Comparison of ENCODE assay signal across 17 cellular contexts in the genomic region with DNA sequence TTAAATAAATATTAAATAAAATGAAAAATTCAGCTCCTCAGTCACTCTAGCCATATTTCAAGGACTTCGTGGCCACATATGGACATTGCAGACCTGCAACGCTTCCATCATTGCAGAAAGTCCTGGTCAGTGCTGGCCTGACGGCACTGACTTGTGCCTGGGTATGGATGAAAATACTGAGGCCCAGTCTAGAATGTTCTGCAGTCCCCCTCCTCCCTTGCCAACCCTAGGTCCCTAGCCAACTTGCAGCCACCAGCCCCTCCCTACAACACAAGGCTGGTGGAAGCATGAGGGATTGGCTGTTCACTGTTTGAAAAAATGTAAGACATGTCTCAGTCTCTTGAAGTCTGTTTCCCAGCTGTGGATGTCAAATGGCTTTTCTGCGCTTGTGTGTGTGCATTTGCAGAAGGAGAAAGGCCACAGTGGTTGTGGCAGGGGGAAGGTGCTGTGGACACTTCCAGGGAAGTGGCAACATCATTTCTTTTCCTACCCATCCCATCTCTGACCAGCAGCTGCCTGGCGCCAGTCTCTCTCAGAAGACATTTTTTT. TPM values are rescaled to one million over a fixed set of nuclear protein-coding genes. Genes with fewer than 3 reads are reported as not detected.
DNase-seq lines count a peak whose midpoint lies in the region; ATAC-seq and TF ChIP-seq lines count a peak whose summit lies in the region.
"Had no signal": no experiment of that assay in that cellular context is flagged by ENCODE, and none has a peak within 500 bp of the region (broad histone marks: within the 10 kb centered on the region; RNA-seq: fewer than 3 reads in every experiment).

No MANE protein-coding gene starts in this region.

- H3K27ac ChIP-seq in AG04450 (ENCODE audit: low read depth, low read length) (peak overlapping the region; percentile 47), coronary artery (peak overlapping the region; percentile 59 to 60), stomach smooth muscle (ENCODE audit: low read length) (peak overlapping the region; percentile 60)

- H3K9ac ChIP-seq in stomach smooth muscle (ENCODE audit: low read length in 2 of 2) = no peak overlapping the region

- POLR2A ChIA-PET in AG04450 (lab: Yijun Ruan, JAX) = interaction anchor here (1.0 to 3.4 kb wide), 2 partner anchors 9 to 362 kb away, joined by 5 to 25 read pairs; a partner anchor contains a TSS

- CTCF ChIA-PET in AG04450 (lab: Charles Lee) = interaction anchor here (0.6 to 1.9 kb wide), 4 partner anchors 13 to 983 kb away, joined by 3 to 6 read pairs (median 4); no protein-coding TSS in a partner anchor

- ATAC-seq in HG02870 (IDR thresholded peaks at IDR 0.05; ENCODE audit: unreplicated experiment) = no peak
- ATAC-seq: HepG2, Panc1 had no signal

- H3K36me3 ChIP-seq in stomach smooth muscle (ENCODE audit: control insufficient read depth in 2 of 2, insufficient read depth in 2 of 2, low read length in 2 of 2) = peaks cover 43 to 48% of the 10 kb centered on the region in 2 donors
- H3K36me3 ChIP-seq: MG63 had no signal

- H3K9me3 Mint-ChIP-seq in neural crest cell = no peaks in the 10 kb centered on the region
- H3K9me3 Mint-ChIP-seq: CD14-positive monocyte had no signal

- peaks cover 6% of the 10 kb centered on the region for H3K36me3 Mint-ChIP-seq in neural crest cell (ENCODE audit: low read depth)
- H3K36me3 Mint-ChIP-seq: CD14-positive monocyte had no signal

- H3K4me1 Mint-ChIP-seq in neural crest cell = peaks cover 66% of the 10 kb centered on the region

- peak overlapping the region; percentile 22 for H3K27ac Mint-ChIP-seq in neural crest cell (ENCODE audit: unreplicated experiment)
- H3K27ac Mint-ChIP-seq: CD14-positive monocyte had no signal

- H3K27me3 ChIP-seq in AG04450 (ENCODE audit: control insufficient read depth, insufficient read depth, low read length) = no peaks in the 10 kb centered on the region
- no peaks in the 10 kb centered on the region for H3K27me3 ChIP-seq in stomach smooth muscle (ENCODE audit: control insufficient read depth in 1 of 2, insufficient read depth in 2 of 2, low read length in 2 of 2)
- H3K27me3 ChIP-seq: MG63 had no signal

- H3K4me3 ChIP-seq in AG04450 (ENCODE audit: low read depth, low read length) = no peak overlapping the region
- H3K4me3 ChIP-seq in coronary artery = no peak overlapping the region
- peak overlapping the region in 1 of 2 donors; percentile 35 for H3K4me3 ChIP-seq in stomach smooth muscle (ENCODE audit: low read length in 2 of 2)
- H3K4me3 ChIP-seq: MG63 had no signal

- no peak overlapping the region for H3K4me3 Mint-ChIP-seq in neural crest cell
- H3K4me3 Mint-ChIP-seq: CD14-positive monocyte had no signal

- TF ChIP-seq CTCF in AG04450 (IDR thresholded peaks at IDR 0.05; ENCODE audit: low read depth, low read length) (no peak), coronary artery (IDR thresholded peaks at IDR 0.05) (no peak), neural crest cell (conservative IDR thresholded peaks at IDR 0.05) (no peak)

- peaks cover 94% of the 10 kb centered on the region for H3K4me1 ChIP-seq in stomach smooth muscle (ENCODE audit: control insufficient read depth, insufficient read depth, low read length)
- H3K4me1 ChIP-seq: Caco-2 had no signal

- H3K27me3 Mint-ChIP-seq in neural crest cell (ENCODE audit: low read depth) = no peaks in the 10 kb centered on the region

- DNase-seq in AG04450 (ENCODE audit: low read depth, low spot score) (no peak), coronary artery (ENCODE audit: low spot score) (no peak), neural crest cell (ENCODE audit: low read depth, low spot score) (no peak), NCI-H446 (lab: John Stamatoyannopoulos, UW) (no peak), nucleus accumbens (lab: John Stamatoyannopoulos, UW) (no peak)
- no peak for DNase-seq in effector CD8-positive, alpha-beta T cell (lab: John Stamatoyannopoulos, UW)
- DNase-seq: Caco-2, H7, MG63, NCI-H1105, NCI-H187 treated with DMSO at 0.1 percent for 48 hours, NCI-H82 had no signal

- no peaks in the 10 kb centered on the region for H3K9me3 ChIP-seq in AG04450 (ENCODE audit: control insufficient read depth, insufficient read depth, low read length)
- H3K9me3 ChIP-seq in stomach smooth muscle (ENCODE audit: control insufficient read depth in 2 of 2, low read length in 2 of 2) = no peaks in the 10 kb centered on the region
- H3K9me3 ChIP-seq: Caco-2, MG63 had no signal

RNA-seq across cellular contexts. Expression of a gene that starts 9.9 kb away (rescaled TPM):
- polyA plus RNA-seq in AG04450 (2011; rRNA removed) = 3,867 and 4,154 TPM in 2 replicates
- 2,998 and 3,399 TPM in 2 replicates for polyA minus RNA-seq in AG04450 (2011; rRNA and poly(A)+ RNA removed)
- total RNA-seq in neural crest cell = 140 TPM in 2 replicates
- total RNA-seq: HepG2 had no signal
- polyA plus RNA-seq: CD14-positive monocyte had no signal

RNA-seq across cellular contexts. Expression of a gene that starts 52.2 kb away (rescaled TPM):
- 25.2 and 41.7 TPM in 2 replicates for polyA plus RNA-seq in AG04450 (2011; rRNA removed)
- 4.3 and 8.8 TPM in 2 replicates for polyA minus RNA-seq in AG04450 (2011; rRNA and poly(A)+ RNA removed)
- total RNA-seq in neural crest cell = 365 and 366 TPM in 2 replicates
- polyA plus RNA-seq: CD14-positive monocyte had no signal
